ENCODE assay signal across 8 cellular contexts in genomic region chr2:218229239-218229638, GRCh38. TPM values are rescaled to one million over a fixed set of nuclear protein-coding genes. Genes with fewer than 3 reads are reported as not detected.
DNase-seq lines count a peak whose midpoint lies in the region; ATAC-seq and TF ChIP-seq lines count a peak whose summit lies in the region.

No MANE protein-coding gene starts in this region.

- peaks cover 79% of the 10 kb centered on the region for H3K36me3 ChIP-seq in Karpas-422 (ENCODE audit: insufficient read depth, low read length)
- H3K36me3 ChIP-seq in left ventricle myocardium inferior, result peaks cover 100% of the 10 kb centered on the region
- H3K36me3 ChIP-seq in WERI-Rb-1, result peaks cover 75% of the 10 kb centered on the region

- no peaks in the 10 kb centered on the region for H3K9me3 ChIP-seq in Karpas-422 (ENCODE audit: low read length)
- no peaks in the 10 kb centered on the region for H3K9me3 ChIP-seq in left ventricle myocardium inferior (replicated peaks)
- H3K9me3 ChIP-seq in WERI-Rb-1 (ENCODE audit: severe bottlenecking), result no peaks in the 10 kb centered on the region

- H3K4me1 ChIP-seq in Karpas-422 (ENCODE audit: low read length) (peaks cover 49% of the 10 kb centered on the region), left ventricle myocardium inferior (peaks cover 62% of the 10 kb centered on the region)

- H3K9me3 Mint-ChIP-seq in activated T-cell treated with anti-CD3 and anti-CD28 coated beads, Interleukin-2, amount 50 U/mL, for 72 hours, result peaks cover 0 to 2% of the 10 kb centered on the region in 2 donors

- H3K79me2 ChIP-seq in Karpas-422 (ENCODE audit: low read length), result peaks cover 72% of the 10 kb centered on the region

- H3K27me3 Mint-ChIP-seq in activated T-cell treated with anti-CD3 and anti-CD28 coated beads, Interleukin-2, amount 50 U/mL, for 72 hours (ENCODE audit: low read depth), result no peaks in the 10 kb centered on the region

- H3K36me3 Mint-ChIP-seq in activated T-cell treated with anti-CD3 and anti-CD28 coated beads, Interleukin-2, amount 50 U/mL, for 72 hours (ENCODE audit: insufficient read depth in 2 of 2), result peaks cover 34 to 68% of the 10 kb centered on the region in 2 donors

- H3K4me3 ChIP-seq in GM12865 (ENCODE audit: low read depth, low read length) (peak overlapping the region; percentile 20; the same call in 1 of the 2 replicates), Karpas-422 (ENCODE audit: low read length) (no peak overlapping the region), left ventricle myocardium inferior (no peak overlapping the region), WERI-Rb-1 (ENCODE audit: low read depth, low read length) (no peak overlapping the region)

- H3K9me2 ChIP-seq in Karpas-422 (replicated peaks; ENCODE audit: insufficient read depth, low read length), result no peaks in the 10 kb centered on the region

- peak overlapping the region; percentile 54 to 92 for H3K4me3 Mint-ChIP-seq in activated T-cell treated with anti-CD3 and anti-CD28 coated beads, Interleukin-2, amount 50 U/mL, for 72 hours

- no peak overlapping the region for H2AFZ ChIP-seq in Karpas-422 (ENCODE audit: low read length)

- intact Hi-C loops in left ventricle myocardium inferior (cut with micrococcal nuclease), result no loop called here

- H4K20me1 ChIP-seq in Karpas-422 (ENCODE audit: insufficient read depth, low read depth, low read length), result peaks cover 51% of the 10 kb centered on the region

- H3K4me2 ChIP-seq in Karpas-422 (ENCODE audit: low read depth, low read length, poor library complexity, severe bottlenecking), result peak overlapping the region; percentile 14

- H3K27me3 ChIP-seq in Karpas-422 (ENCODE audit: low read length), result no peaks in the 10 kb centered on the region
- H3K27me3 ChIP-seq in left ventricle myocardium inferior (ENCODE audit: low read depth), result no peaks in the 10 kb centered on the region
- H3K27me3 ChIP-seq in WERI-Rb-1 (ENCODE audit: insufficient read depth, low read depth, severe bottlenecking), result no peaks in the 10 kb centered on the region

- no peak for TF ChIP-seq CTCF in GM12865 (IDR thresholded peaks at IDR 0.05; ENCODE audit: insufficient read depth, low read depth, low read length, missing control alignments)
- no peak for TF ChIP-seq CTCF in left ventricle myocardium inferior (IDR thresholded peaks at IDR 0.05; ENCODE audit: borderline replicate concordance)
- TF ChIP-seq CTCF in WERI-Rb-1 (IDR thresholded peaks at IDR 0.05; ENCODE audit: low read depth, low read length), result no peak

- peak overlapping the region; percentile 99 for H3K27ac Mint-ChIP-seq in activated T-cell treated with anti-CD3 and anti-CD28 coated beads, Interleukin-2, amount 50 U/mL, for 72 hours

- H3K27ac ChIP-seq in Karpas-422 (ENCODE audit: low read length) (peak overlapping the region; percentile 73), left ventricle myocardium inferior (replicated peaks) (peak overlapping the region; percentile 73), WERI-Rb-1 (no peak overlapping the region)

- peak; percentile 88 for DNase-seq in GM12865 (ENCODE audit: low read depth)
- peak; percentile 69 for DNase-seq in Karpas-422
- DNase-seq in activated T-cell treated with anti-CD3 and anti-CD28 coated beads, Interleukin-2, amount 50 U/mL, for 72 hours, result peak; percentile 52 to 55
- DNase-seq in left ventricle myocardium inferior, result no peak
- peak; percentile 27 for DNase-seq in stimulated activated naive CD8-positive, alpha-beta T cell treated with anti-CD3 and anti-CD28 coated beads, Interleukin-15, Interleukin-2, amounts not matched to agents 100 U/mL and 50 U/mL, for 24 hours
- no peak for DNase-seq in NCI-H524 (lab: John Stamatoyannopoulos, UW)
- DNase-seq in WERI-Rb-1, result no peak

- peak; percentile 80 for ATAC-seq in GM21737 (IDR thresholded peaks at IDR 0.05; ENCODE audit: unreplicated experiment)
- peak; percentile 87 to 90 for ATAC-seq in activated T-cell treated with anti-CD3 and anti-CD28 coated beads, Interleukin-2, amount 50 U/mL, for 72 hours (replicated peaks in 1 of 2)
- peak; percentile 87 for ATAC-seq in stimulated activated naive CD8-positive, alpha-beta T cell treated with anti-CD3 and anti-CD28 coated beads, Interleukin-15, Interleukin-2, amounts not matched to agents 100 U/mL and 50 U/mL, for 24 hours

- H3K9ac ChIP-seq in Karpas-422 (ENCODE audit: low read length), result no peak overlapping the region

- peaks cover 85% of the 10 kb centered on the region for H3K4me1 Mint-ChIP-seq in activated T-cell treated with anti-CD3 and anti-CD28 coated beads, Interleukin-2, amount 50 U/mL, for 72 hours (ENCODE audit: low read depth)

RNA-seq across cellular contexts. Expression of gene ARPC2, which starts 12.2 kb away (rescaled TPM):
- 474 and 568 TPM in 2 replicates for total RNA-seq in Karpas-422 (2014; rRNA removed; shearing (Covaris generic); ENCODE audit: low replicate concordance)
- total RNA-seq in activated T-cell treated with anti-CD3 and anti-CD28 coated beads, Interleukin-2, amount 50 U/mL, for 72 hours, result 100 to 1,000 TPM; 517 to 533 TPM
- 135 TPM for total RNA-seq in left ventricle myocardium inferior

RNA-seq across cellular contexts. Expression of gene GPBAR1, which starts 31.6 kb away (rescaled TPM):
- total RNA-seq in Karpas-422 (2014; rRNA removed; shearing (Covaris generic); ENCODE audit: low replicate concordance), result 0.29 and 0.82 TPM in 2 replicates
- 1 to 10 TPM in 1 of 2 donors, under 1 TPM in 1; 0.76 to 1.4 TPM for total RNA-seq in activated T-cell treated with anti-CD3 and anti-CD28 coated beads, Interleukin-2, amount 50 U/mL, for 72 hours
- total RNA-seq in left ventricle myocardium inferior, result 1.5 TPM

RNA-seq across cellular contexts. Expression of gene AAMP, which starts 40.7 kb away (rescaled TPM):
- total RNA-seq in Karpas-422 (2014; rRNA removed; shearing (Covaris generic); ENCODE audit: low replicate concordance), result 77.6 and 204 TPM in 2 replicates
- total RNA-seq in activated T-cell treated with anti-CD3 and anti-CD28 coated beads, Interleukin-2, amount 50 U/mL, for 72 hours, result 10 to 100 TPM; 51.7 to 63.0 TPM
- total RNA-seq in left ventricle myocardium inferior, result 50.5 TPM

RNA-seq across cellular contexts. Expression of gene PNKD, which starts 41.1 kb away (rescaled TPM):
- total RNA-seq in Karpas-422 (2014; rRNA removed; shearing (Covaris generic); ENCODE audit: low replicate concordance), result 26.5 and 60.1 TPM in 2 replicates
- total RNA-seq in activated T-cell treated with anti-CD3 and anti-CD28 coated beads, Interleukin-2, amount 50 U/mL, for 72 hours, result 10 to 100 TPM; 14.7 to 17.7 TPM
- total RNA-seq in left ventricle myocardium inferior, result 75.4 TPM

Comparison
In these comparisons a context has a peak if more than half of its experiments do, and no peak if none do; other contexts are left out.
1. DNase-seq: peak in GM12865 (single experiment), Karpas-422 (single experiment), activated T-cell treated with anti-CD3 and anti-CD28 coated beads, Interleukin-2, amount 50 U/mL, for 72 hours (2 of 2) and stimulated activated naive CD8-positive, alpha-beta T cell treated with anti-CD3 and anti-CD28 coated beads, Interleukin-15, Interleukin-2, amounts not matched to agents 100 U/mL and 50 U/mL, for 24 hours (single experiment); none in left ventricle myocardium inferior (single experiment), NCI-H524 (0 of 2) and WERI-Rb-1 (single experiment).
2. Peak in every context shown above with its lines, with median percentiles within 50 percentile points of each other: ATAC-seq.